1 cellular context compared by ENCODE assay signal in the genomic region with DNA sequence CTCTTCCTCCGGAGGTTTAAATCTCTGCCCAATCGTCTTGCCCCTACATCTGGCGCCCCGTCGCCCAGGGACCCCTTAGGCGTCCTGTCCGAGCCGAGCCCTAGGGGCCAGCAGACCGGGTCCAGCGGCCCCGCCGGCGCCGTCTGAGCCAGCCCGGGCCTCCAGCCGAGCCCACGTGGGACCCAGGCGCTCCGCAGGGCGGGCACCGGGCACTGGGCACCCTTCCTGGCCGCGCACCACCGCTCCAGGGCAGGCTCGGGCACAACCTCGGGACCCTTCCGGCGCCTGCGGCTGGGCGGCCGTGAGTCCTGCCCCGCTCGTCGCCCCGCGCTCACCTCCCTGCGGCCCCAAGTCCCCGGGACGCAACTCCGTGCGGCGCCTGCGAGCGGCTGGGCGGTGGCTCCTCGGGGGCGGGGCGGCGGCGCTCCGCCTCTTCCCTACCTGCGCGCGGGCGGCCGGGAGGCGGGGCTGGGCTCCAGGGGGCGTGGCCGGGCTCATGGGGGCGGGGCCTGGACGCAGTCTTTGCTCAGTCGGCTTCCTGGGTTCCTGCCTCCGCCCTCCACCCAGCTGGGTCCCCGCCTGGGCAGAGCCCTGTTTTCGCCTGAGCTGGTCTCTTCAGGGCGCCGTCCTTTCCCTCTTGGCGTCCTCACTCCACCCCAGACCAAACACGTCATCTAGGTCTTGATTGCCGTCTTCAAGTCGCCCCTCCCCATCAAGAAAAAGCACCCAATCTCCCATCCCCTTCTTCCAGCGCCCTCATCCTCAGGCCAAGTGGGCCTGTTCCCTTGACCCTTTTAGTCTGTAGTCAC.
TF ChIP-seq lines count a peak whose summit lies in the region.

A gene (minus strand): TSS at position 406 of the 809 bp plus-strand sequence. CDS start 19,899 bp downstream, outside the sequence.

TF ChIP-seq in K562, 482 proteins besides CTCF, POLR2A, EP300 and RAD21 (continued from another document):
- TF ChIP-seq SUPT5H (IDR thresholded peaks at IDR 0.05) (0 out of 2 replicates have a peak, but pooled peaks have one; percentile 47), CCNT2 (IDR thresholded peaks at IDR 0.05; ENCODE audit: borderline replicate concordance, extremely low read depth, insufficient read length, low read depth, low read length) (peak; percentile 65), ZNF717 (CRISPR knock-in tag; IDR thresholded peaks at IDR 0.05) (no peak)
